Comparison of ENCODE assay signal across 3 cellular contexts in the genomic region with DNA sequence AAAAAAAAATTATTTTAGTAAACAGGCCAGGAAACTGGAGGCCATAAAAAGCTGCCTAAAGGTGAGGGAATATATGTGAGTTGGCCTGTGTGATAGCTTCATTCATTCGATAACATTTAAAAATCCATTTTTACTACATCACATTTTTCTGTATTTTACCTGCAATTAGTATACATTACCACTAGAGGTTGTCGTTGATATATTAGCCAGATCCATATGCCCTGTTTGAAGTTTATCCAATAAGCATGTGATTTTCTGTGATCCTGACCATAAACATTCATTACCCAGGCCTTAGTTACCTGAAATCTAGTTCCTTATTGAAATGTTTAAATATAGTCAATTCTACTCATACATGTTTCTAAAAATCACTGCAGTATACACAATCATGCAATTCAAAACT.
TF ChIP-seq lines count a peak whose summit lies in the region.

No MANE protein-coding gene starts in this region.

TF ChIP-seq in IMR-90, 13 proteins besides CTCF, POLR2A, EP300 and RAD21:
- TF ChIP-seq, protein P1, sequence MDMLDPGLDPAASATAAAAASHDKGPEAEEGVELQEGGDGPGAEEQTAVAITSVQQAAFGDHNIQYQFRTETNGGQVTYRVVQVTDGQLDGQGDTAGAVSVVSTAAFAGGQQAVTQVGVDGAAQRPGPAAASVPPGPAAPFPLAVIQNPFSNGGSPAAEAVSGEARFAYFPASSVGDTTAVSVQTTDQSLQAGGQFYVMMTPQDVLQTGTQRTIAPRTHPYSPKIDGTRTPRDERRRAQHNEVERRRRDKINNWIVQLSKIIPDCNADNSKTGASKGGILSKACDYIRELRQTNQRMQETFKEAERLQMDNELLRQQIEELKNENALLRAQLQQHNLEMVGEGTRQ (IDR thresholded peaks at IDR 0.05; ENCODE audit: low read depth, low read length) = no peak
- TF ChIP-seq SMC3 (IDR thresholded peaks at IDR 0.05; ENCODE audit: low read depth, low read length) = no peak
- TF ChIP-seq NFE2L2 (IDR thresholded peaks at IDR 0.05; ENCODE audit: low read depth, low read length) = no peak
- TF ChIP-seq CHD1 (IDR thresholded peaks at IDR 0.05; ENCODE audit: low read depth, low read length) = no peak
- TF ChIP-seq MAFK (IDR thresholded peaks at IDR 0.05; ENCODE audit: low read depth, low read length) = no peak

TF ChIP-seq in K562, 482 proteins besides CTCF, POLR2A, EP300 and RAD21:
- no peak for TF ChIP-seq LEF1 (IDR thresholded peaks at IDR 0.05)
- no peak for TF ChIP-seq PHTF2 (CRISPR knock-in tag; IDR thresholded peaks at IDR 0.05)
- no peak for TF ChIP-seq ZNF124 (CRISPR knock-in tag; IDR thresholded peaks at IDR 0.05)
- no peak for TF ChIP-seq HIVEP1 (CRISPR knock-in tag; IDR thresholded peaks at IDR 0.05)
- TF ChIP-seq HNRNPL (IDR thresholded peaks at IDR 0.05; ENCODE audit: low read depth, low read length) = no peak
- no peak for TF ChIP-seq NFE2 (IDR thresholded peaks at IDR 0.05; ENCODE audit: low read depth)
- TF ChIP-seq DMBX1 (CRISPR knock-in tag; IDR thresholded peaks at IDR 0.05; ENCODE audit: borderline replicate concordance) = no peak
- no peak for TF ChIP-seq U2AF1 (optimal IDR thresholded peaks at IDR 0.05; ENCODE audit: low read depth, low read length)
- TF ChIP-seq ZNF583 (CRISPR knock-in tag; IDR thresholded peaks at IDR 0.05) = no peak
- TF ChIP-seq CBX8 (IDR thresholded peaks at IDR 0.05; ENCODE audit: borderline replicate concordance, extremely low read depth, low read depth, low read length, poor library complexity, severe bottlenecking) = no peak
- TF ChIP-seq NR0B1 (IDR thresholded peaks at IDR 0.05; ENCODE audit: partially characterized antibody) = no peak
- no peak for TF ChIP-seq ZFP1 (CRISPR knock-in tag; IDR thresholded peaks at IDR 0.05)
- TF ChIP-seq ZNF589 (CRISPR knock-in tag; IDR thresholded peaks at IDR 0.05; ENCODE audit: low read depth) = no peak
- TF ChIP-seq CTCFL (IDR thresholded peaks at IDR 0.05; ENCODE audit: borderline replicate concordance, insufficient read depth, low read depth, low read length, poor library complexity, severe bottlenecking) = no peak
- no peak for TF ChIP-seq SNAPC5 (CRISPR knock-in tag; IDR thresholded peaks at IDR 0.05)
- TF ChIP-seq, protein P2, sequence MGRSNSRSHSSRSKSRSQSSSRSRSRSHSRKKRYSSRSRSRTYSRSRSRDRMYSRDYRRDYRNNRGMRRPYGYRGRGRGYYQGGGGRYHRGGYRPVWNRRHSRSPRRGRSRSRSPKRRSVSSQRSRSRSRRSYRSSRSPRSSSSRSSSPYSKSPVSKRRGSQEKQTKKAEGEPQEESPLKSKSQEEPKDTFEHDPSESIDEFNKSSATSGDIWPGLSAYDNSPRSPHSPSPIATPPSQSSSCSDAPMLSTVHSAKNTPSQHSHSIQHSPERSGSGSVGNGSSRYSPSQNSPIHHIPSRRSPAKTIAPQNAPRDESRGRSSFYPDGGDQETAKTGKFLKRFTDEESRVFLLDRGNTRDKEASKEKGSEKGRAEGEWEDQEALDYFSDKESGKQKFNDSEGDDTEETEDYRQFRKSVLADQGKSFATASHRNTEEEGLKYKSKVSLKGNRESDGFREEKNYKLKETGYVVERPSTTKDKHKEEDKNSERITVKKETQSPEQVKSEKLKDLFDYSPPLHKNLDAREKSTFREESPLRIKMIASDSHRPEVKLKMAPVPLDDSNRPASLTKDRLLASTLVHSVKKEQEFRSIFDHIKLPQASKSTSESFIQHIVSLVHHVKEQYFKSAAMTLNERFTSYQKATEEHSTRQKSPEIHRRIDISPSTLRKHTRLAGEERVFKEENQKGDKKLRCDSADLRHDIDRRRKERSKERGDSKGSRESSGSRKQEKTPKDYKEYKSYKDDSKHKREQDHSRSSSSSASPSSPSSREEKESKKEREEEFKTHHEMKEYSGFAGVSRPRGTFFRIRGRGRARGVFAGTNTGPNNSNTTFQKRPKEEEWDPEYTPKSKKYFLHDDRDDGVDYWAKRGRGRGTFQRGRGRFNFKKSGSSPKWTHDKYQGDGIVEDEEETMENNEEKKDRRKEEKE (IDR thresholded peaks at IDR 0.05; ENCODE audit: borderline replicate concordance in 1 of 2, control insufficient read depth in 1 of 2, low read depth in 2 of 2, low read length in 1 of 2) = no peak
- no peak for TF ChIP-seq SOX6 (IDR thresholded peaks at IDR 0.05)
- no peak for TF ChIP-seq GTF2A2 (tag; IDR thresholded peaks at IDR 0.05)
- TF ChIP-seq HMGN3 (IDR thresholded peaks at IDR 0.05; ENCODE audit: borderline replicate concordance, extremely low read depth, insufficient read length, low read depth, low read length) = no peak
- TF ChIP-seq HNRNPLL (IDR thresholded peaks at IDR 0.05; ENCODE audit: low read depth, low read length, poor library complexity, severe bottlenecking) = no peak

TF ChIP-seq in neural cell, 6 proteins besides CTCF, POLR2A, EP300 and RAD21:
- no peak for TF ChIP-seq EZH2 (IDR thresholded peaks at IDR 0.05; ENCODE audit: borderline replicate concordance, insufficient read depth, low read length, poor library complexity, severe bottlenecking)
- no peak for TF ChIP-seq MXI1 (conservative IDR thresholded peaks at IDR 0.05; ENCODE audit: poor library complexity, severe bottlenecking)
- no peak for TF ChIP-seq POLR2AphosphoS5 (IDR thresholded peaks at IDR 0.05)
- TF ChIP-seq, protein P3, sequence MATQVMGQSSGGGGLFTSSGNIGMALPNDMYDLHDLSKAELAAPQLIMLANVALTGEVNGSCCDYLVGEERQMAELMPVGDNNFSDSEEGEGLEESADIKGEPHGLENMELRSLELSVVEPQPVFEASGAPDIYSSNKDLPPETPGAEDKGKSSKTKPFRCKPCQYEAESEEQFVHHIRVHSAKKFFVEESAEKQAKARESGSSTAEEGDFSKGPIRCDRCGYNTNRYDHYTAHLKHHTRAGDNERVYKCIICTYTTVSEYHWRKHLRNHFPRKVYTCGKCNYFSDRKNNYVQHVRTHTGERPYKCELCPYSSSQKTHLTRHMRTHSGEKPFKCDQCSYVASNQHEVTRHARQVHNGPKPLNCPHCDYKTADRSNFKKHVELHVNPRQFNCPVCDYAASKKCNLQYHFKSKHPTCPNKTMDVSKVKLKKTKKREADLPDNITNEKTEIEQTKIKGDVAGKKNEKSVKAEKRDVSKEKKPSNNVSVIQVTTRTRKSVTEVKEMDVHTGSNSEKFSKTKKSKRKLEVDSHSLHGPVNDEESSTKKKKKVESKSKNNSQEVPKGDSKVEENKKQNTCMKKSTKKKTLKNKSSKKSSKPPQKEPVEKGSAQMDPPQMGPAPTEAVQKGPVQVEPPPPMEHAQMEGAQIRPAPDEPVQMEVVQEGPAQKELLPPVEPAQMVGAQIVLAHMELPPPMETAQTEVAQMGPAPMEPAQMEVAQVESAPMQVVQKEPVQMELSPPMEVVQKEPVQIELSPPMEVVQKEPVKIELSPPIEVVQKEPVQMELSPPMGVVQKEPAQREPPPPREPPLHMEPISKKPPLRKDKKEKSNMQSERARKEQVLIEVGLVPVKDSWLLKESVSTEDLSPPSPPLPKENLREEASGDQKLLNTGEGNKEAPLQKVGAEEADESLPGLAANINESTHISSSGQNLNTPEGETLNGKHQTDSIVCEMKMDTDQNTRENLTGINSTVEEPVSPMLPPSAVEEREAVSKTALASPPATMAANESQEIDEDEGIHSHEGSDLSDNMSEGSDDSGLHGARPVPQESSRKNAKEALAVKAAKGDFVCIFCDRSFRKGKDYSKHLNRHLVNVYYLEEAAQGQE (IDR thresholded peaks at IDR 0.05; ENCODE audit: borderline replicate concordance) = no peak
- no peak for TF ChIP-seq SMC3 (conservative IDR thresholded peaks at IDR 0.05; ENCODE audit: poor library complexity)
- no peak for TF ChIP-seq TAF1 (IDR thresholded peaks at IDR 0.05; ENCODE audit: low read depth)
TF ChIP-seq in neural cell: peak in this region for 0.
